In the genomic region with DNA sequence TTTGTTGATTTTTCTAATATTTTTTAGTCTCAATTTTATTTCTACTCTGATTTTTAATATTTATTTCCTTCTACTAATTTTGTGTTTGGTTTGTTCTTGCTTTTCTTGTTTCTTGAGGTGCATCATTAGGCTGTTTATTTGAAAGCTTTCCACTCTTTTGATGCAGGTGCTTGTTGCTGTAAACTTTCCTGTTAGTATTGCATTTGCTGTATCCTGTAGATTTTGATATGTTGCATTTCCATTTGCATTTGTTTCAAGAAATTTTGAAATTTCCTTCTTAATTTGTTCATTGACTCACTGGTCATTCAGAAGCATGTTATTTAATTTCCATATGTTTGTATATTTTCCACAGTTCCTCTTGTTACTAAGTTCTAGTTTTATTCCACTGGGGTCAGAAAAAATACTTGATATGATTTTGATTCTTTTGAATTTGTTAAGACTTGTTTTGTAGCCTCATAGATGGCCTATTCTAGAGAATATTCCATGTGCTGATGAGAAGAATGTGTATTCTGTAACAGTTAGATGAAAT, we compare ENCODE assay signal across 1 cellular context.
TF ChIP-seq lines count a peak whose summit lies in the region.

No MANE protein-coding gene starts in this region.

TF ChIP-seq in K562, 482 proteins besides CTCF, POLR2A, EP300 and RAD21 (continued from another document):
- no peak for TF ChIP-seq HINFP (tag; conservative IDR thresholded peaks at IDR 0.05; ENCODE audit: low read depth)
- no peak for TF ChIP-seq PURB (CRISPR knock-in tag; IDR thresholded peaks at IDR 0.05; ENCODE audit: low read depth)
